Comparison of ENCODE assay signal across 17 cellular contexts in the genomic region with DNA sequence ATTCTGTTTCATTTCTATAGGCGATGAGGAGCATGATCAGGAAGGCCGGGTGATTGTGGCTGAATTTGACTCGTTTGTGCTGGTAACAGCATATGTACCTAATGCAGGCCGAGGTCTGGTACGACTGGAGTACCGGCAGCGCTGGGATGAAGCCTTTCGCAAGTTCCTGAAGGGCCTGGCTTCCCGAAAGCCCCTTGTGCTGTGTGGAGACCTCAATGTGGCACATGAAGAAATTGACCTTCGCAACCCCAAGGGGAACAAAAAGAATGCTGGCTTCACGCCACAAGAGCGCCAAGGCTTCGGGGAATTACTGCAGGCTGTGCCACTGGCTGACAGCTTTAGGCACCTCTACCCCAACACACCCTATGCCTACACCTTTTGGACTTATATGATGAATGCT. TPM values are rescaled to one million over a fixed set of nuclear protein-coding genes. Genes with fewer than 3 reads are reported as not detected.
DNase-seq lines count a peak whose midpoint lies in the region; ATAC-seq, FAIRE-seq and TF ChIP-seq lines count a peak whose summit lies in the region.
"Had no signal": no experiment of that assay in that cellular context is flagged by ENCODE, and none has a peak within 500 bp of the region (broad histone marks: within the 10 kb centered on the region; RNA-seq: fewer than 3 reads in every experiment).

No MANE protein-coding gene starts in this region.

- H3K79me2 ChIP-seq in PC-9 (ENCODE audit: low read depth), result peaks cover 59% of the 10 kb centered on the region

- H3K9ac ChIP-seq in mesenchymal stem cell (ENCODE audit: low read length), result peak overlapping the region; percentile 94

- H3K23ac ChIP-seq in mesenchymal stem cell (ENCODE audit: low read length in 2 of 2), result no peak overlapping the region

- ATAC-seq in A549 (no peak), GM18505 (IDR thresholded peaks at IDR 0.05; ENCODE audit: unreplicated experiment) (no peak), HG03457 (IDR thresholded peaks at IDR 0.05; ENCODE audit: unreplicated experiment) (no peak), GM18907 (IDR thresholded peaks at IDR 0.05; ENCODE audit: unreplicated experiment) (no peak), HG02870 (IDR thresholded peaks at IDR 0.05; ENCODE audit: unreplicated experiment) (no peak)
- no peak for ATAC-seq in activated T-cell treated with anti-CD3 and anti-CD28 coated beads, Interleukin-2, amount 50 U/mL, for 72 hours (replicated peaks in 1 of 2)
- ATAC-seq: heart right ventricle had no signal

- H3F3A ChIP-seq in PC-9 (ENCODE audit: insufficient read depth, low read depth), result peaks cover 9% of the 10 kb centered on the region

- H3K79me1 ChIP-seq in mesenchymal stem cell (replicated peaks; ENCODE audit: low read length, poor library complexity, severe bottlenecking), result peaks cover 12% of the 10 kb centered on the region

- no peak overlapping the region for H3K4ac ChIP-seq in mesenchymal stem cell (ENCODE audit: low read depth in 1 of 2, low read length in 2 of 2)

- H3K27me3 Mint-ChIP-seq in activated T-cell treated with anti-CD3 and anti-CD28 coated beads, Interleukin-2, amount 50 U/mL, for 72 hours (ENCODE audit: low read depth), result no peaks in the 10 kb centered on the region

- H3K4me3 ChIP-seq in A549 (no peak overlapping the region), PC-9 (no peak overlapping the region; the same call in 1 of the 2 replicates), mesenchymal stem cell (ENCODE audit: insufficient read depth in 1 of 2, low read depth in 1 of 2, low read length in 2 of 2) (peak overlapping the region in 1 of 2 experiments; percentile 95)
- H3K4me3 ChIP-seq: thyroid gland had no signal

- POLR2A ChIA-PET in A549 (lab: Yijun Ruan, JAX) (interaction anchor here (3.0 to 3.4 kb wide), 2 partner anchors 12 to 114 kb away, joined by 38 read pairs; a partner anchor contains a TSS), PC-9 (lab: Charles Lee; ENCODE audit: unreplicated experiment) (no interaction called here)

- peak overlapping the region; percentile 93; the same call in 2 of the 3 replicates for H3K4me2 ChIP-seq in A549
- peak overlapping the region; percentile 70; the same call in 1 of the 2 replicates for H3K4me2 ChIP-seq in PC-9
- no peak overlapping the region for H3K4me2 ChIP-seq in mesenchymal stem cell (ENCODE audit: low read length, poor library complexity, severe bottlenecking)

- H3K14ac ChIP-seq in mesenchymal stem cell (ENCODE audit: low read length in 2 of 2), result no peak overlapping the region

- H2BK15ac ChIP-seq in mesenchymal stem cell (ENCODE audit: low read depth, poor library complexity, severe bottlenecking), result no peak overlapping the region

- no TSS peak for BruUV-seq in PC-9 (replicated peaks; lab: Mats Ljungman, UMichigan)

- CTCF ChIA-PET in A549 (lab: Yijun Ruan, JAX) (interaction anchor here (1.2 kb wide), 1 partner anchor 156 kb away, joined by 3 read pairs; no protein-coding TSS in a partner anchor), PC-9 (lab: Charles Lee) (no interaction called here)

- H2AFZ ChIP-seq in PC-9, result no peak overlapping the region
- H2AFZ ChIP-seq in mesenchymal stem cell (ENCODE audit: low read depth, low read length), result no peak overlapping the region

- H3K27me3 ChIP-seq in PC-9 (ENCODE audit: insufficient read depth, low read depth) (no peaks in the 10 kb centered on the region), mesenchymal stem cell (ENCODE audit: control insufficient read depth in 1 of 2, insufficient read depth in 1 of 2, low read length in 2 of 2) (no peaks in the 10 kb centered on the region)
- H3K27me3 ChIP-seq: heart right ventricle, thyroid gland had no signal

- H2BK120ac ChIP-seq in mesenchymal stem cell (ENCODE audit: low read depth, low read length), result no peak overlapping the region

- H3K18ac ChIP-seq in mesenchymal stem cell (ENCODE audit: low read depth in 1 of 2, low read length in 2 of 2), result no peak overlapping the region

- H3K4me1 Mint-ChIP-seq in activated T-cell treated with anti-CD3 and anti-CD28 coated beads, Interleukin-2, amount 50 U/mL, for 72 hours (ENCODE audit: low read depth), result peaks cover 29% of the 10 kb centered on the region

- no peak overlapping the region for H3K27ac Mint-ChIP-seq in activated T-cell treated with anti-CD3 and anti-CD28 coated beads, Interleukin-2, amount 50 U/mL, for 72 hours
- H3K27ac Mint-ChIP-seq: T-helper 1 cell treated with Interleukin-12 subunit alpha and Interleukin-12 subunit beta and Interleukin-4 antibody, amounts not matched to agents 30 μg/mL and 1 μg/mL, for 36 hours had no signal

- H3K9me3 ChIP-seq in A549, result no peaks in the 10 kb centered on the region
- H3K9me3 ChIP-seq in PC-9 (ENCODE audit: insufficient read depth, low read depth), result no peaks in the 10 kb centered on the region
- H3K9me3 ChIP-seq in mesenchymal stem cell (ENCODE audit: control insufficient read depth, low read length), result no peaks in the 10 kb centered on the region
- H3K9me3 ChIP-seq: HAP-1, heart right ventricle, thyroid gland had no signal

- DNase-seq in A549 (ENCODE audit: low read depth in 1 of 2, low spot score in 1 of 2) (no peak), PC-9 (no peak), mesenchymal stem cell (no peak)
- no peak for DNase-seq in activated T-cell treated with anti-CD3 and anti-CD28 coated beads, Interleukin-2, amount 50 U/mL, for 72 hours
- DNase-seq: effector memory CD4-positive, alpha-beta T cell; heart right ventricle; NCI-H524; thyroid gland had no signal

- H3K9me3 Mint-ChIP-seq in activated T-cell treated with anti-CD3 and anti-CD28 coated beads, Interleukin-2, amount 50 U/mL, for 72 hours, result no peaks in the 10 kb centered on the region
- H3K9me3 Mint-ChIP-seq: T-helper 1 cell treated with Interleukin-12 subunit alpha and Interleukin-12 subunit beta and Interleukin-4 antibody, amounts not matched to agents 30 μg/mL and 1 μg/mL, for 36 hours had no signal

- TF ChIP-seq RAD21 in A549 (conservative IDR thresholded peaks at IDR 0.05 in 1 of 2, IDR thresholded peaks at IDR 0.05 in 1 of 2), result no peak

- no peak overlapping the region for H2BK5ac ChIP-seq in mesenchymal stem cell (ENCODE audit: low read depth, low read length, poor library complexity, severe bottlenecking)

- H3K27ac ChIP-seq in A549 (no peak overlapping the region), PC-9 (no peak overlapping the region), mesenchymal stem cell (ENCODE audit: low read length, poor library complexity, severe bottlenecking) (no peak overlapping the region)
- H3K27ac ChIP-seq: C4-2B had no signal

- H3K36me3 ChIP-seq in PC-9 (ENCODE audit: low read depth), result 0 out of 2 replicates have a peak, but pooled peaks cover 5% of the 10 kb centered on the region
- H3K36me3 ChIP-seq in mesenchymal stem cell (ENCODE audit: control insufficient read depth in 1 of 2, insufficient read depth in 2 of 2, low read depth in 1 of 2, low read length in 2 of 2), result peaks cover 28 to 48% of the 10 kb centered on the region in 2 experiments

- no peak for FAIRE-seq in A549 (lab: Jason Lieb, UNC)

- TF ChIP-seq POLR2A in A549 (IDR thresholded peaks at IDR 0.05; ENCODE audit: low read length) (no peak), GM18505 (IDR thresholded peaks at IDR 0.05; ENCODE audit: borderline replicate concordance, extremely low read depth, insufficient read depth, insufficient read length) (peak; percentile 45)

- no peak overlapping the region for H4K8ac ChIP-seq in mesenchymal stem cell (ENCODE audit: low read length)

- WGBS in A549 (ENCODE audit: missing lambda C conversion rate), result 85% methylated on average over 13 of the region's 13 CpGs
- 95% methylated on average over 13 of the region's 13 CpGs for WGBS in mesenchymal stem cell

- no peak for TF ChIP-seq EP300 in A549 (IDR thresholded peaks at IDR 0.05)

- peaks cover 32% of the 10 kb centered on the region for H3K4me1 ChIP-seq in A549
- H3K4me1 ChIP-seq in PC-9 (replicated peaks; ENCODE audit: insufficient read depth), result peaks cover 23% of the 10 kb centered on the region
- H3K4me1 ChIP-seq in mesenchymal stem cell (ENCODE audit: control insufficient read depth, insufficient read depth, low read depth, low read length), result peaks cover 11% of the 10 kb centered on the region

- intact Hi-C loops in PC-9 (cut with micrococcal nuclease; ENCODE audit: unreplicated experiment), result loop anchor here (10.0 kb wide), 1 partner anchor 148 kb away; no protein-coding TSS in a partner anchor

- no peak overlapping the region for H2AK5ac ChIP-seq in mesenchymal stem cell (ENCODE audit: low read length, severe bottlenecking)

- no peaks in the 10 kb centered on the region for H3K9me2 ChIP-seq in PC-9 (ENCODE audit: insufficient read depth)

- peaks cover 0 to 16% of the 10 kb centered on the region in 2 donors for H3K36me3 Mint-ChIP-seq in activated T-cell treated with anti-CD3 and anti-CD28 coated beads, Interleukin-2, amount 50 U/mL, for 72 hours (ENCODE audit: insufficient read depth in 2 of 2)

- no peak overlapping the region for H2BK12ac ChIP-seq in mesenchymal stem cell (ENCODE audit: low read length in 2 of 2)

- peak overlapping the region in 1 of 2 donors; percentile 5 for H3K4me3 Mint-ChIP-seq in activated T-cell treated with anti-CD3 and anti-CD28 coated beads, Interleukin-2, amount 50 U/mL, for 72 hours
- H3K4me3 Mint-ChIP-seq: T-helper 1 cell treated with Interleukin-12 subunit alpha and Interleukin-12 subunit beta and Interleukin-4 antibody, amounts not matched to agents 30 μg/mL and 1 μg/mL, for 36 hours had no signal

- TF ChIP-seq CTCF in A549 (IDR thresholded peaks at IDR 0.05) (no peak), PC-9 (conservative IDR thresholded peaks at IDR 0.05) (no peak)

- H4K91ac ChIP-seq in mesenchymal stem cell (ENCODE audit: low read length), result no peak overlapping the region

- H4K20me1 ChIP-seq in PC-9 (ENCODE audit: insufficient read depth), result no peaks in the 10 kb centered on the region

RNA-seq across cellular contexts. Expression of a gene that starts 1.9 kb away (rescaled TPM):
- 324 and 419 TPM in 2 replicates for polyA plus RNA-seq in A549 (2011; rRNA removed)
- polyA plus RNA-seq in A549 (2012; cell fraction: cytosol; rRNA removed), result 377 and 394 TPM in 2 replicates
- polyA plus RNA-seq in A549 (2012; cell fraction: nucleus; rRNA removed), result 280 and 419 TPM in 2 replicates
- polyA plus RNA-seq in A549 (2017; fragmentation: RNase III; extraction: RNeasy Plus Mini Kit Qiagen cat#74134 plus additional on column Dnase treatment), result 304 to 313 TPM (median 312 TPM) in 3 replicates
- 224 and 285 TPM in 2 replicates for polyA minus RNA-seq in A549 (2011; rRNA and poly(A)+ RNA removed)
- total RNA-seq in PC-9 (2021), result 107 and 113 TPM in 2 replicates
- polyA plus RNA-seq in mesenchymal stem cell (2013, experiment 1 of 2), result 255 TPM
- polyA plus RNA-seq in mesenchymal stem cell (2013, experiment 2 of 2), result 251 TPM
- total RNA-seq in activated T-cell treated with anti-CD3 and anti-CD28 coated beads, Interleukin-2, amount 50 U/mL, for 72 hours, result 100 to 1,000 TPM; 198 to 209 TPM

RNA-seq across cellular contexts. Expression of a gene that starts 2.4 kb away (rescaled TPM):
- 32.8 and 33.2 TPM in 2 replicates for polyA plus RNA-seq in A549 (2011; rRNA removed)
- 45.2 and 57.6 TPM in 2 replicates for polyA plus RNA-seq in A549 (2012; cell fraction: cytosol; rRNA removed)
- 113 and 167 TPM in 2 replicates for polyA plus RNA-seq in A549 (2012; cell fraction: nucleus; rRNA removed)
- 30.4 to 36.9 TPM (median 33.6 TPM) in 3 replicates for polyA plus RNA-seq in A549 (2017; fragmentation: RNase III; extraction: RNeasy Plus Mini Kit Qiagen cat#74134 plus additional on column Dnase treatment)
- 34.9 and 38.3 TPM in 2 replicates for polyA minus RNA-seq in A549 (2011; rRNA and poly(A)+ RNA removed)
- 17.2 and 20.6 TPM in 2 replicates for total RNA-seq in PC-9 (2021)
- 15.2 TPM for polyA plus RNA-seq in mesenchymal stem cell (2013, experiment 1 of 2)
- 14.4 TPM for polyA plus RNA-seq in mesenchymal stem cell (2013, experiment 2 of 2)
- 10 to 100 TPM; 50.7 to 68.1 TPM for total RNA-seq in activated T-cell treated with anti-CD3 and anti-CD28 coated beads, Interleukin-2, amount 50 U/mL, for 72 hours

RNA-seq across cellular contexts. Expression of a gene that starts 4.3 kb away (rescaled TPM):
- polyA plus RNA-seq in A549 (2011; rRNA removed) (30.4 and 40.6 TPM in 2 replicates), A549 (2017; fragmentation: RNase III; extraction: RNeasy Plus Mini Kit Qiagen cat#74134 plus additional on column Dnase treatment) (24.6 to 35.8 TPM (median 33.0 TPM) in 3 replicates)
- polyA plus RNA-seq in A549 (2012; cell fraction: cytosol; rRNA removed), result 39.5 and 49.5 TPM in 2 replicates
- polyA plus RNA-seq in A549 (2012; cell fraction: nucleus; rRNA removed), result 63.7 and 81.4 TPM in 2 replicates
- polyA minus RNA-seq in A549 (2011; rRNA and poly(A)+ RNA removed), result 52.6 and 80.3 TPM in 2 replicates
- total RNA-seq in PC-9 (2021), result 20.1 and 22.2 TPM in 2 replicates
- 40.3 TPM for polyA plus RNA-seq in mesenchymal stem cell (2013, experiment 1 of 2)
- 38.7 TPM for polyA plus RNA-seq in mesenchymal stem cell (2013, experiment 2 of 2)
- 10 to 100 TPM; 38.2 to 45.8 TPM for total RNA-seq in activated T-cell treated with anti-CD3 and anti-CD28 coated beads, Interleukin-2, amount 50 U/mL, for 72 hours

RNA-seq across cellular contexts. Expression of a gene that starts 12.2 kb away (rescaled TPM):
- polyA plus RNA-seq in A549 (2011; rRNA removed) (111 and 129 TPM in 2 replicates), A549 (2017; fragmentation: RNase III; extraction: RNeasy Plus Mini Kit Qiagen cat#74134 plus additional on column Dnase treatment) (95.9 to 103 TPM (median 97.3 TPM) in 3 replicates)
- 117 and 127 TPM in 2 replicates for polyA plus RNA-seq in A549 (2012; cell fraction: cytosol; rRNA removed)
- 90.6 and 117 TPM in 2 replicates for polyA plus RNA-seq in A549 (2012; cell fraction: nucleus; rRNA removed)
- polyA minus RNA-seq in A549 (2011; rRNA and poly(A)+ RNA removed), result 68.9 and 90.3 TPM in 2 replicates
- 23.5 and 26.9 TPM in 2 replicates for total RNA-seq in PC-9 (2021)
- polyA plus RNA-seq in mesenchymal stem cell (2013, experiment 1 of 2), result 52.4 TPM
- 51.1 TPM for polyA plus RNA-seq in mesenchymal stem cell (2013, experiment 2 of 2)
- 100 to 1,000 TPM; 111 to 115 TPM for total RNA-seq in activated T-cell treated with anti-CD3 and anti-CD28 coated beads, Interleukin-2, amount 50 U/mL, for 72 hours

RNA-seq across cellular contexts. Expression of a gene that starts 21.0 kb away (rescaled TPM):
- not detected in 2 replicates for polyA plus RNA-seq in A549 (2011; rRNA removed)
- not detected in 2 replicates for polyA plus RNA-seq in A549 (2012; cell fraction: cytosol; rRNA removed)
- 0.02 TPM in 1 of 2 replicates, not detected in the other for polyA plus RNA-seq in A549 (2012; cell fraction: nucleus; rRNA removed)
- polyA plus RNA-seq in A549 (2017; fragmentation: RNase III; extraction: RNeasy Plus Mini Kit Qiagen cat#74134 plus additional on column Dnase treatment), result not detected in 3 replicates
- polyA minus RNA-seq in A549 (2011; rRNA and poly(A)+ RNA removed), result not detected in 2 replicates
- 0.11 TPM in 1 of 2 replicates, not detected in the other for total RNA-seq in PC-9 (2021)
- 0.01 TPM for polyA plus RNA-seq in mesenchymal stem cell (2013, experiment 1 of 2)
- polyA plus RNA-seq in mesenchymal stem cell (2013, experiment 2 of 2), result not detected
- total RNA-seq in activated T-cell treated with anti-CD3 and anti-CD28 coated beads, Interleukin-2, amount 50 U/mL, for 72 hours, result under 1 TPM; 0.28 to 0.29 TPM
- total RNA-seq: M059J, renal cortical epithelial cell had no signal
